ENCODE assay signal across 14 cellular contexts in genomic region chr1:172141351-172142000, GRCh38.
DNase-seq lines count a peak whose midpoint lies in the region; ATAC-seq, FAIRE-seq and TF ChIP-seq lines count a peak whose summit lies in the region.
"Had no signal": no experiment of that assay in that cellular context is flagged by ENCODE, and none has a peak within 500 bp of the region (broad histone marks: within the 10 kb centered on the region; RNA-seq: fewer than 3 reads in every experiment).

No MANE protein-coding gene starts in this region.

- H3K36me3 ChIP-seq in liver (ENCODE audit: control insufficient read depth in 4 of 4, insufficient read depth in 3 of 4, low read depth in 1 of 4, low read length in 3 of 4) (no peaks in the 10 kb centered on the region), HepG2 (replicated peaks in 1 of 2; ENCODE audit: control insufficient read depth in 1 of 2, insufficient read depth in 2 of 2, low read length in 2 of 2) (no peaks in the 10 kb centered on the region), parathyroid adenoma (ENCODE audit: control insufficient read depth, insufficient read depth, low read length) (no peaks in the 10 kb centered on the region)
- H3K36me3 ChIP-seq: HAP-1 had no signal

- H3K4me1 ChIP-seq in liver (ENCODE audit: control insufficient read depth in 4 of 4, insufficient read depth in 4 of 4, low read length in 3 of 4) (no peaks in the 10 kb centered on the region), HepG2 (ENCODE audit: insufficient read depth, low read length) (no peaks in the 10 kb centered on the region), parathyroid adenoma (no peaks in the 10 kb centered on the region)

- H3K9ac ChIP-seq in liver (ENCODE audit: low read depth in 1 of 2, low read length in 2 of 2) (peak overlapping the region; percentile 16 to 56), HepG2 (ENCODE audit: insufficient read depth, low read depth, low read length) (no peak overlapping the region), parathyroid adenoma (no peak overlapping the region)

- H3K79me2 ChIP-seq in HepG2 (ENCODE audit: insufficient read depth, low read length) (no peaks in the 10 kb centered on the region), parathyroid adenoma (no peaks in the 10 kb centered on the region)

- TF ChIP-seq EP300 in HepG2 (IDR thresholded peaks at IDR 0.05; ENCODE audit: low read depth in 2 of 2, low read length in 2 of 2), result no peak
- no peak for TF ChIP-seq EP300 in HepG2 (CRISPR knock-in tag; IDR thresholded peaks at IDR 0.05; ENCODE audit: borderline replicate concordance)

- H3K27me3 ChIP-seq in liver (ENCODE audit: control insufficient read depth in 4 of 4, insufficient read depth in 4 of 4, low read length in 3 of 4) (no peaks in the 10 kb centered on the region), HepG2 (ENCODE audit: control insufficient read depth in 1 of 2, insufficient read depth in 2 of 2, low read length in 2 of 2) (no peaks in the 10 kb centered on the region), parathyroid adenoma (ENCODE audit: control insufficient read depth, insufficient read depth, low read length) (no peaks in the 10 kb centered on the region)

- TF ChIP-seq RAD21 in liver (IDR thresholded peaks at IDR 0.05) (no peak), HepG2 (CRISPR knock-in tag; IDR thresholded peaks at IDR 0.05) (no peak)

- no peaks in the 10 kb centered on the region for H4K20me1 ChIP-seq in HepG2 (ENCODE audit: insufficient read depth, low read length)

- intact Hi-C loops in HepG2 (cut with micrococcal nuclease; ENCODE audit: unreplicated experiment), result no loop called here

- no TSS peak for BruUV-seq in HepG2 (replicated peaks; lab: Mats Ljungman, UMichigan)

- 63% methylated on average over 8 of the region's 8 CpGs for WGBS in liver
- 34% methylated on average over 8 of the region's 8 CpGs for WGBS in HepG2 (ENCODE audit: low lambda C conversion rate)

- H2AFZ ChIP-seq in HepG2 (ENCODE audit: low read length), result no peak overlapping the region
- H2AFZ ChIP-seq in parathyroid adenoma, result no peak overlapping the region

- no peak for ATAC-seq in HepG2
- ATAC-seq: activated naive CD8-positive, alpha-beta T cell treated with anti-CD3 and anti-CD28 coated beads, Interleukin-2, amount 50 U/mL, for 24 hours; sciatic nerve had no signal

- no peak for FAIRE-seq in HepG2 (lab: Jason Lieb, UNC)

- H3K27ac ChIP-seq in liver (ENCODE audit: low read depth in 1 of 2, low read length in 2 of 2) (peak overlapping the region in 1 of 2 donors; percentile 41), HepG2 (ENCODE audit: extremely low read length, insufficient read depth, low read length) (no peak overlapping the region), parathyroid adenoma (peak overlapping the region; percentile 8)

- CTCF ChIA-PET in HepG2 (lab: Yijun Ruan, JAX; ENCODE audit: low intra/inter-chr PET ratio, low total read pairs), result no interaction called here

- TF ChIP-seq POLR2A in HepG2 (IDR thresholded peaks at IDR 0.05; ENCODE audit: insufficient read depth in 1 of 2, low read depth in 2 of 2, low read length in 2 of 2), result no peak

- no peak for TF ChIP-seq CTCF in liver (IDR thresholded peaks at IDR 0.05; ENCODE audit: low read depth, low read length, missing input control)
- TF ChIP-seq CTCF in HepG2 (CRISPR knock-in tag; IDR thresholded peaks at IDR 0.05), result no peak
- no peak for TF ChIP-seq CTCF in fibroblast of mammary gland (conservative IDR thresholded peaks at IDR 0.05; ENCODE audit: control insufficient read depth, insufficient read depth, low read depth, low read length)
- TF ChIP-seq CTCF in parathyroid adenoma (IDR thresholded peaks at IDR 0.05), result no peak

- DNase-seq in HepG2 (ENCODE audit: low spot score) (no peak), fibroblast of mammary gland (ENCODE audit: low read depth) (no peak), NCI-H345 treated with DMSO at 0.1 percent for 48 hours (lab: John Stamatoyannopoulos, UW; ENCODE audit: unreplicated experiment) (no peak)
- no peak for DNase-seq in stimulated activated CD8-positive, alpha-beta memory T cell treated with anti-CD3 and anti-CD28 coated beads, Interleukin-4, amount 100 ng/mL, for 48 hours
- no peak for DNase-seq in stimulated activated CD4-positive, alpha-beta T cell treated with anti-CD3 and anti-CD28 coated beads, Interleukin-4, amount 100 ng/mL, for 24 hours
- no peak for DNase-seq in effector CD8-positive, alpha-beta T cell (lab: John Stamatoyannopoulos, UW)
- DNase-seq: activated CD8-positive, alpha-beta memory T cell treated with anti-CD3 and anti-CD28 coated beads for 24 hours; activated naive CD8-positive, alpha-beta T cell treated with anti-CD3 and anti-CD28 coated beads, Interleukin-2, amount 50 U/mL, for 24 hours; erythroblast; SW 1271 had no signal

- H3K9me3 ChIP-seq in liver (ENCODE audit: control insufficient read depth in 4 of 4, low read length in 3 of 4), result no peaks in the 10 kb centered on the region
- H3K9me3 ChIP-seq in HepG2 (ENCODE audit: low read length), result no peaks in the 10 kb centered on the region
- H3K9me3 ChIP-seq in parathyroid adenoma (ENCODE audit: control insufficient read depth, low read length), result no peaks in the 10 kb centered on the region
- H3K9me3 ChIP-seq: HAP-1 had no signal

- no peak overlapping the region for H3K4me2 ChIP-seq in HepG2 (ENCODE audit: low read depth, low read length)
- no peak overlapping the region for H3K4me2 ChIP-seq in parathyroid adenoma (ENCODE audit: low read length)

- in situ Hi-C loops in HepG2 (cut with HindIII; ENCODE audit: extremely low pct_ligation_motif_present, low pct_unique_long_range_greater_than_20kb), result no loop called here

- POLR2A ChIA-PET in HepG2 (lab: Yijun Ruan, JAX), result no interaction called here

- H3K4me3 ChIP-seq in liver (ENCODE audit: low read depth in 1 of 3, low read length in 3 of 3), result no peak overlapping the region
- no peak overlapping the region for H3K4me3 ChIP-seq in HepG2 (replicated peaks in 1 of 3; ENCODE audit: insufficient read depth in 1 of 3, low read depth in 2 of 3, low read length in 3 of 3)
- H3K4me3 ChIP-seq in fibroblast of mammary gland (ENCODE audit: control insufficient read depth, low read depth, low read length), result peak overlapping the region; percentile 84
- H3K4me3 ChIP-seq in parathyroid adenoma (ENCODE audit: low read depth, low read length), result no peak overlapping the region
- H3K4me3 ChIP-seq: HAP-1 had no signal

TF ChIP-seq in liver, 16 proteins besides CTCF, POLR2A, EP300 and RAD21 (continues in another document):
- TF ChIP-seq ZBTB33 (IDR thresholded peaks at IDR 0.05) (no peak), HNF4G (IDR thresholded peaks at IDR 0.05) (no peak), JUND (IDR thresholded peaks at IDR 0.05) (no peak)

TF ChIP-seq in HepG2, 621 proteins besides CTCF, POLR2A, EP300 and RAD21:
- no peak for TF ChIP-seq MIER2 (CRISPR knock-in tag; IDR thresholded peaks at IDR 0.05)
- no peak for TF ChIP-seq ZNF776 (CRISPR knock-in tag; IDR thresholded peaks at IDR 0.05)
- no peak for TF ChIP-seq GATA4 (IDR thresholded peaks at IDR 0.05; ENCODE audit: borderline replicate concordance, low read depth)
- TF ChIP-seq NFYC (CRISPR knock-in tag; IDR thresholded peaks at IDR 0.05), result no peak
- TF ChIP-seq, protein P1, sequence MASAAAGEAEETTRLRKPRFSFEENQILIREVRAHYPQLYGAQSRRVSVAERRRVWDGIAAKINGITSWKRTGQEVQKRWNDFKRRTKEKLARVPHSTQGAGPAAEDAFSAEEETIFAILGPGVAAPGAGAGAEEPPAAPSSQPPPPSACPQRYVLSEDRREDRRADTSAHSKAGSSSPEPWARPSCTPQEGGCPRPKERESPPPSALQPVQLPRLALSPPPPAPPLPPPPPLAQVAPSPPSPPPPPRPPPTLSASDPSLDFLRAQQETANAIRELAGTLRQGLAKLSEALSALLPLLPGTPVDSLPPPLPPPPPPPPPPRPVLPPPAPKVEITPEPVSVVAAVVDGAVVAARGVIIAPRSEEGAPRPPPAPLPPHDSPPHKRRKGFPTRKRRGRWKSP (CRISPR knock-in tag; IDR thresholded peaks at IDR 0.05), result no peak
- TF ChIP-seq HMG20A (CRISPR knock-in tag; IDR thresholded peaks at IDR 0.05; ENCODE audit: borderline replicate concordance), result no peak
- TF ChIP-seq HNRNPK (IDR thresholded peaks at IDR 0.05; ENCODE audit: low read depth, low read length, poor library complexity, severe bottlenecking), result no peak
- no peak for TF ChIP-seq ZKSCAN5 (CRISPR knock-in tag; IDR thresholded peaks at IDR 0.05)
- no peak for TF ChIP-seq KMT2A (CRISPR knock-in tag; IDR thresholded peaks at IDR 0.05)
- no peak for TF ChIP-seq TRIM24 (CRISPR knock-in tag; IDR thresholded peaks at IDR 0.05)
- TF ChIP-seq SP2 (CRISPR knock-in tag; IDR thresholded peaks at IDR 0.05), result no peak
- no peak for TF ChIP-seq TOE1 (CRISPR knock-in tag; IDR thresholded peaks at IDR 0.05)
- no peak for TF ChIP-seq ZNF746 (CRISPR knock-in tag; IDR thresholded peaks at IDR 0.05)
- TF ChIP-seq ZNF292 (CRISPR knock-in tag; IDR thresholded peaks at IDR 0.05; ENCODE audit: borderline replicate concordance, low read depth), result no peak
- TF ChIP-seq HBP1 (CRISPR knock-in tag; IDR thresholded peaks at IDR 0.05; ENCODE audit: low read depth), result no peak
- no peak for TF ChIP-seq HNRNPL (IDR thresholded peaks at IDR 0.05; ENCODE audit: low read depth, low read length)
- no peak for TF ChIP-seq ZNF552 (CRISPR knock-in tag; IDR thresholded peaks at IDR 0.05; ENCODE audit: borderline replicate concordance)
- no peak for TF ChIP-seq TCF12 (IDR thresholded peaks at IDR 0.05)
- TF ChIP-seq TCF12 (CRISPR knock-in tag; IDR thresholded peaks at IDR 0.05), result no peak

Comparison
In these comparisons a context has a peak if more than half of its experiments do, and no peak if none do; other contexts are left out.
1. H3K9ac ChIP-seq: peak in liver (2 of 2); none in HepG2 (single experiment) and parathyroid adenoma (single experiment).